9 cellular contexts compared by ENCODE assay signal in genomic region chr2:36597003-36597531, GRCh38. TPM values are rescaled to one million over a fixed set of nuclear protein-coding genes. Genes with fewer than 3 reads are reported as not detected.
A peak's percentile ranks its signal among the peaks of the same experiment; 100 is the strongest.
DNase-seq lines count a peak whose midpoint lies in the region; ATAC-seq, FAIRE-seq and TF ChIP-seq lines count a peak whose summit lies in the region.
"Had no signal": no experiment of that assay in that cellular context is flagged by ENCODE, and none has a peak within 500 bp of the region (broad histone marks: within the 10 kb centered on the region; RNA-seq: fewer than 3 reads in every experiment).

No MANE protein-coding gene starts in this region.

- H3K4me1 ChIP-seq in BLaER1 treated with 17β-estradiol and CSF1 and Interleukin-3, amounts not matched to agents 10 nM and 100 nM: peaks cover 13 to 34% (median 18%) of the 10 kb centered on the region in 10 experiments

- no peaks in the 10 kb centered on the region for H3K27me3 ChIP-seq in BLaER1 treated with 17β-estradiol and CSF1 and Interleukin-3, amounts not matched to agents 10 nM and 100 nM
- no peaks in the 10 kb centered on the region for H3K27me3 ChIP-seq in dorsolateral prefrontal cortex

- peak overlapping the region; percentile 67 to 84 (median 75) for H3K4me3 ChIP-seq in BLaER1 treated with 17β-estradiol and CSF1 and Interleukin-3, amounts not matched to agents 10 nM and 100 nM
- H3K4me3 ChIP-seq in LNCaP clone FGC (ENCODE audit: low read depth, low read length) (peak overlapping the region; percentile 78), dorsolateral prefrontal cortex (peak overlapping the region; percentile 57 to 100 (median 97))

- peaks cover 16 to 40% (median 28%) of the 10 kb centered on the region in 11 experiments for H3K36me3 ChIP-seq in BLaER1 treated with 17β-estradiol and CSF1 and Interleukin-3, amounts not matched to agents 10 nM and 100 nM

- H3K36me3 Mint-ChIP-seq in nephron progenitor cell (ENCODE audit: low read depth): peaks cover 45% of the 10 kb centered on the region

- peak overlapping the region; percentile 52 for H3K27ac Mint-ChIP-seq in nephron progenitor cell

- H3K27me3 Mint-ChIP-seq in nephron progenitor cell (ENCODE audit: low read depth, poor library complexity): peaks cover 11% of the 10 kb centered on the region

- no peak for DNase-seq in LNCaP clone FGC (ENCODE audit: low read depth)
- peak in 1 of 10 donors; percentile 15 for DNase-seq in dorsolateral prefrontal cortex
- no peak for DNase-seq in nephron progenitor cell
- DNase-seq in D721Med (ENCODE audit: insufficient read length, low spot score): no peak
- no peak for DNase-seq in stimulated activated CD4-positive, alpha-beta T cell treated with anti-CD3 and anti-CD28 coated beads, Interleukin-2, amount 100 ng/mL, for 24 hours
- no peak for DNase-seq in foreskin melanocyte

- peaks cover 6% of the 10 kb centered on the region for H3K9me3 Mint-ChIP-seq in nephron progenitor cell

- peaks cover 0 to 45% (median 24%) of the 10 kb centered on the region in 11 experiments; a peak in 15 of 22 replicates for H4K20me1 ChIP-seq in BLaER1 treated with 17β-estradiol and CSF1 and Interleukin-3, amounts not matched to agents 10 nM and 100 nM

- peak overlapping the region; percentile 85 to 92 (median 89) for H3K9ac ChIP-seq in BLaER1 treated with 17β-estradiol and CSF1 and Interleukin-3, amounts not matched to agents 10 nM and 100 nM

- H3K4me2 ChIP-seq in BLaER1 treated with 17β-estradiol and CSF1 and Interleukin-3, amounts not matched to agents 10 nM and 100 nM: peak overlapping the region; percentile 71 to 97 (median 89)

- peak overlapping the region; percentile 93 for H3K4me3 Mint-ChIP-seq in nephron progenitor cell

- TF ChIP-seq CTCF in LNCaP clone FGC (IDR thresholded peaks at IDR 0.05; ENCODE audit: control insufficient read depth, extremely low read depth, insufficient read depth): no peak
- no peak for TF ChIP-seq CTCF in dorsolateral prefrontal cortex (IDR thresholded peaks at IDR 0.05 in 54 of 56, conservative IDR thresholded peaks at IDR 0.05 in 2 of 56; ENCODE audit: low read depth in 1 of 56, partially characterized antibody in 56 of 56)
- no peak for TF ChIP-seq CTCF in nephron progenitor cell (IDR thresholded peaks at IDR 0.05)
- TF ChIP-seq CTCF in D721Med (IDR thresholded peaks at IDR 0.05; ENCODE audit: insufficient read depth, missing control alignments): no peak

- intact Hi-C loops in dorsolateral prefrontal cortex (cut with DNase I): loop anchor here in 1 of 2 donors (5.0 kb wide), 1 partner anchor 240 kb away; the partner anchor contains the start of gene CRIM1

- no peak for ATAC-seq in HG02840 (IDR thresholded peaks at IDR 0.05; ENCODE audit: low FRiP score, unreplicated experiment)

- H3K4me1 Mint-ChIP-seq in nephron progenitor cell: peaks cover 47% of the 10 kb centered on the region

- no peak for FAIRE-seq in D721Med (lab: Jason Lieb, UNC)
- FAIRE-seq: frontal cortex had no signal

- peaks cover 0 to 24% (median 12%) of the 10 kb centered on the region in 11 experiments; a peak in 14 of 22 replicates for H3K9me3 ChIP-seq in BLaER1 treated with 17β-estradiol and CSF1 and Interleukin-3, amounts not matched to agents 10 nM and 100 nM (replicated peaks in 1 of 11)

- H3K27ac ChIP-seq in BLaER1 treated with 17β-estradiol and CSF1 and Interleukin-3, amounts not matched to agents 10 nM and 100 nM: peak overlapping the region; percentile 82 to 93 (median 88); a peak in 21 of 22 replicates
- H3K27ac ChIP-seq in dorsolateral prefrontal cortex: peak overlapping the region in 46 of 59 donors; percentile 78 to 98 (median 95)

RNA-seq across cellular contexts. Expression of gene FEZ2, which starts 0.9 kb away (rescaled TPM):
- total RNA-seq in dorsolateral prefrontal cortex: 100 to 1,000 TPM in 9 of 120 experiments, 10 to 100 TPM in 111; 57.1 to 108 (median 87.8) TPM
